24 cellular contexts compared by ENCODE assay signal in the genomic region with DNA sequence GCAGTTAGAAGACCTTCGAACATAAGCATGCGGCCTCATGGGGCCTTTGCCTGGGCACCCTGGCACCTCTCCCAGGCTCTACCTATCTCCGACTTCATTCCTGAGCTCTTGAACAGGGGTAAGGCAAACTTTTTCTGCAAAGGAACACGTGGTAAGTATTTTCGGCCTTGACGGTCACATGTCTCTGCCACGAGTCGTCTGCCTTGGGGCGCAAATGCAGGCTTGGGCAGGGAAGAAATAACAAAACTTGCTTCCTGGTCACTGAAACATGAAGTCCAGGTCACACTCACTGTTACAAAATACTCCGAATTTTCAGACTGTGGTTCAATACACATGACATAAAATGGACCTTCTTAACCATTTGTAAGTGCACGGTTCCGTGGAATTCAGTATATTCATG. TPM values are rescaled to one million over a fixed set of nuclear protein-coding genes. Genes with fewer than 3 reads are reported as not detected.
DNase-seq lines count a peak whose midpoint lies in the region; ATAC-seq and TF ChIP-seq lines count a peak whose summit lies in the region.
"Had no signal": no experiment of that assay in that cellular context is flagged by ENCODE, and none has a peak within 500 bp of the region (broad histone marks: within the 10 kb centered on the region; RNA-seq: fewer than 3 reads in every experiment).

No MANE protein-coding gene starts in this region.

- TF ChIP-seq POLR2A in heart left ventricle (IDR thresholded peaks at IDR 0.05) (no peak), esophagus muscularis mucosa (IDR thresholded peaks at IDR 0.05; ENCODE audit: low read depth) (no peak), thyroid gland (IDR thresholded peaks at IDR 0.05) (peak in 1 of 2 donors; percentile 10)

- no peaks in the 10 kb centered on the region for H3K36me3 Mint-ChIP-seq in activated naive CD4-positive, alpha-beta T cell treated with anti-CD3 and anti-CD28 coated beads, Interleukin-2, amount 10 ng/mL, durations not matched to agents 7 days and 5 days
- no peaks in the 10 kb centered on the region for H3K36me3 Mint-ChIP-seq in nephron progenitor cell (ENCODE audit: low read depth)
- no peaks in the 10 kb centered on the region for H3K36me3 Mint-ChIP-seq in activated CD8-positive, alpha-beta T cell treated with anti-CD3 and anti-CD28 coated beads for 36 hours (ENCODE audit: low read depth)
- H3K36me3 Mint-ChIP-seq: CD14-positive monocyte had no signal

- no peak for ATAC-seq in heart left ventricle
- no peak for ATAC-seq in omental fat pad (ENCODE audit: low FRiP score)
- no peak for ATAC-seq in activated CD8-positive, alpha-beta T cell treated with anti-CD3 and anti-CD28 coated beads for 36 hours
- ATAC-seq: Right ventricle myocardium inferior had no signal

- H3K9me3 ChIP-seq in heart left ventricle (peaks cover 0 to under 1% (median 0%) of the 10 kb centered on the region in 12 donors), esophagus muscularis mucosa (no peaks in the 10 kb centered on the region), thyroid gland (no peaks in the 10 kb centered on the region)
- H3K9me3 ChIP-seq: MG63 had no signal

- H3K4me3 Mint-ChIP-seq in activated naive CD4-positive, alpha-beta T cell treated with anti-CD3 and anti-CD28 coated beads, Interleukin-2, amount 10 ng/mL, durations not matched to agents 7 days and 5 days: no peak overlapping the region
- no peak overlapping the region for H3K4me3 Mint-ChIP-seq in nephron progenitor cell
- no peak overlapping the region for H3K4me3 Mint-ChIP-seq in activated CD8-positive, alpha-beta T cell treated with anti-CD3 and anti-CD28 coated beads for 36 hours

- no peak overlapping the region for H3K27ac ChIP-seq in heart left ventricle
- H3K27ac ChIP-seq in esophagus muscularis mucosa (replicated peaks in 1 of 4): no peak overlapping the region
- H3K27ac ChIP-seq in thyroid gland: peak overlapping the region; percentile 47 to 63 (median 50)

- H3K27me3 Mint-ChIP-seq in activated naive CD4-positive, alpha-beta T cell treated with anti-CD3 and anti-CD28 coated beads, Interleukin-2, amount 10 ng/mL, durations not matched to agents 7 days and 5 days: peaks cover 91% of the 10 kb centered on the region
- H3K27me3 Mint-ChIP-seq in nephron progenitor cell (ENCODE audit: low read depth, poor library complexity): peaks cover 65% of the 10 kb centered on the region
- H3K27me3 Mint-ChIP-seq in activated CD8-positive, alpha-beta T cell treated with anti-CD3 and anti-CD28 coated beads for 36 hours: peaks cover 15% of the 10 kb centered on the region

- POLR2A ChIA-PET in activated CD8-positive, alpha-beta T cell treated with anti-CD3 and anti-CD28 coated beads for 36 hours (lab: Charles Lee): no interaction called here

- 69 to 79% (median 73%) methylated on average over 12 of the region's 12 CpGs for WGBS in heart left ventricle, 4 donors
- WGBS in esophagus muscularis mucosa: 83% methylated on average over 12 of the region's 12 CpGs
- WGBS in thyroid gland, 2 donors: 50 to 59% methylated on average over 12 of the region's 12 CpGs

- H3K9me3 Mint-ChIP-seq in activated naive CD4-positive, alpha-beta T cell treated with anti-CD3 and anti-CD28 coated beads, Interleukin-2, amount 10 ng/mL, durations not matched to agents 7 days and 5 days: no peaks in the 10 kb centered on the region
- peaks cover 17% of the 10 kb centered on the region for H3K9me3 Mint-ChIP-seq in nephron progenitor cell
- no peaks in the 10 kb centered on the region for H3K9me3 Mint-ChIP-seq in activated CD8-positive, alpha-beta T cell treated with anti-CD3 and anti-CD28 coated beads for 36 hours

- H3K27me3 ChIP-seq in heart left ventricle (peaks cover 28 to 43% (median 34%) of the 10 kb centered on the region in 9 donors), esophagus muscularis mucosa (peaks cover 0 to 75% (median 31%) of the 10 kb centered on the region in 4 donors), thyroid gland (no peaks in the 10 kb centered on the region)

- CTCF ChIA-PET in activated naive CD4-positive, alpha-beta T cell treated with anti-CD3 and anti-CD28 coated beads, Interleukin-2, amount 10 ng/mL, durations not matched to agents 7 days and 5 days (lab: Charles Lee): no interaction called here
- CTCF ChIA-PET in activated CD8-positive, alpha-beta T cell treated with anti-CD3 and anti-CD28 coated beads for 36 hours (lab: Charles Lee): interaction anchor here (0.6 kb wide), 1 partner anchor 739 kb away, joined by 3 read pairs; no protein-coding TSS in a partner anchor

- peak; percentile 35 for DNase-seq in cardiac septum (ENCODE audit: low spot score)
- DNase-seq in heart left ventricle: no peak
- DNase-seq in esophagus muscularis mucosa (ENCODE audit: extremely low spot score): peak; percentile 87
- peak; percentile 5 for DNase-seq in omental fat pad (ENCODE audit: low spot score)
- DNase-seq in thyroid gland: peak; percentile 85
- no peak for DNase-seq in activated naive CD4-positive, alpha-beta T cell treated with anti-CD3 and anti-CD28 coated beads, Interleukin-2, amount 10 ng/mL, durations not matched to agents 7 days and 5 days
- no peak for DNase-seq in nephron progenitor cell
- no peak for DNase-seq in activated CD8-positive, alpha-beta T cell treated with anti-CD3 and anti-CD28 coated beads for 36 hours
- DNase-seq: EL, GF-D8, Kasumi-1, MG63, NCI-H1417, NCI-H1694 treated with DMSO at 0.1 percent for 48 hours, NCI-H2081 treated with DMSO at 0.1 percent for 48 hours, NCI-H2171 treated with DMSO at 0.1 percent for 48 hours, NCI-H526 had no signal

- TF ChIP-seq EP300 in esophagus muscularis mucosa (IDR thresholded peaks at IDR 0.05): no peak

- H3K4me1 ChIP-seq in heart left ventricle (peaks cover 0 to 25% (median 12%) of the 10 kb centered on the region in 12 donors), esophagus muscularis mucosa (peaks cover 16 to 26% (median 25%) of the 10 kb centered on the region in 4 donors), thyroid gland (peaks cover 7 to 35% of the 10 kb centered on the region in 2 donors)

- intact Hi-C loops in cardiac septum (cut with DNase I) (no loop called here), heart left ventricle (cut with DNase I) (no loop called here), esophagus muscularis mucosa (cut with DNase I) (no loop called here), thyroid gland (cut with DNase I) (no loop called here)
- intact Hi-C loops in activated CD8-positive, alpha-beta T cell treated with anti-CD3 and anti-CD28 coated beads for 36 hours (cut with micrococcal nuclease): no loop called here

- H3K27ac Mint-ChIP-seq in activated naive CD4-positive, alpha-beta T cell treated with anti-CD3 and anti-CD28 coated beads, Interleukin-2, amount 10 ng/mL, durations not matched to agents 7 days and 5 days: no peak overlapping the region
- H3K27ac Mint-ChIP-seq in nephron progenitor cell: no peak overlapping the region
- no peak overlapping the region for H3K27ac Mint-ChIP-seq in activated CD8-positive, alpha-beta T cell treated with anti-CD3 and anti-CD28 coated beads for 36 hours
- H3K27ac Mint-ChIP-seq: B cell had no signal

- no peaks in the 10 kb centered on the region for H3K36me3 ChIP-seq in heart left ventricle
- no peaks in the 10 kb centered on the region for H3K36me3 ChIP-seq in esophagus muscularis mucosa
- H3K36me3 ChIP-seq in thyroid gland: no peaks in the 10 kb centered on the region
- H3K36me3 ChIP-seq: MG63 had no signal

- H3K4me3 ChIP-seq in heart left ventricle: no peak overlapping the region
- H3K4me3 ChIP-seq in esophagus muscularis mucosa: no peak overlapping the region
- H3K4me3 ChIP-seq in thyroid gland (replicated peaks in 1 of 3): no peak overlapping the region
- H3K4me3 ChIP-seq: MG63 had no signal

- peaks cover 6% of the 10 kb centered on the region for H3K4me1 Mint-ChIP-seq in activated naive CD4-positive, alpha-beta T cell treated with anti-CD3 and anti-CD28 coated beads, Interleukin-2, amount 10 ng/mL, durations not matched to agents 7 days and 5 days
- peaks cover 4% of the 10 kb centered on the region for H3K4me1 Mint-ChIP-seq in nephron progenitor cell
- H3K4me1 Mint-ChIP-seq in activated CD8-positive, alpha-beta T cell treated with anti-CD3 and anti-CD28 coated beads for 36 hours (ENCODE audit: low read depth): peaks cover 7% of the 10 kb centered on the region

- TF ChIP-seq CTCF in heart left ventricle (IDR thresholded peaks at IDR 0.05): no peak
- TF ChIP-seq CTCF in esophagus muscularis mucosa (IDR thresholded peaks at IDR 0.05): no peak
- no peak for TF ChIP-seq CTCF in omental fat pad (IDR thresholded peaks at IDR 0.05)
- TF ChIP-seq CTCF in thyroid gland (IDR thresholded peaks at IDR 0.05): no peak
- TF ChIP-seq CTCF in nephron progenitor cell (IDR thresholded peaks at IDR 0.05): no peak
- TF ChIP-seq CTCF in activated CD8-positive, alpha-beta T cell treated with anti-CD3 and anti-CD28 coated beads for 36 hours (IDR thresholded peaks at IDR 0.05): no peak

RNA-seq across cellular contexts. Expression of a gene that starts 3.4 kb away (rescaled TPM):
- total RNA-seq in cardiac septum (not detected), heart left ventricle (1 to 10 TPM in 1 of 9 donors, under 1 TPM in 2, not detected in 6; 0.33 to 2.3 (median 0.54) TPM), esophagus muscularis mucosa (under 1 TPM in 3 of 4 donors, not detected in 1; 0.32 to 0.83 (median 0.42) TPM), omental fat pad (1 to 10 TPM in 1 of 4 donors, under 1 TPM in 1, not detected in 2; 0.24 to 2.6 TPM), thyroid gland (1 to 10 TPM in 1 of 4 donors, under 1 TPM in 3; 0.46 to 2.9 (median 0.66) TPM)
- under 1 TPM in 1 of 2 donors, not detected in 1; 0.07 TPM for polyA plus RNA-seq in heart left ventricle
- 1 to 10 TPM; 2.7 to 3.4 TPM for total RNA-seq in activated CD8-positive, alpha-beta T cell treated with anti-CD3 and anti-CD28 coated beads for 36 hours
- total RNA-seq: A172, H4, OCI-LY7 had no signal
- polyA plus RNA-seq: AG04450 had no signal

RNA-seq across cellular contexts. Expression of a gene that starts 27.9 kb away (rescaled TPM):
- total RNA-seq in cardiac septum (23.2 TPM), heart left ventricle (10 to 100 TPM in 8 of 9 donors, 1 to 10 TPM in 1; 4.8 to 41.2 (median 29.9) TPM), esophagus muscularis mucosa (1 to 10 TPM in 1 of 4 donors, under 1 TPM in 2, not detected in 1; 0.29 to 1.2 (median 0.83) TPM), omental fat pad (1 to 10 TPM; 1.1 to 2.8 (median 1.2) TPM), thyroid gland (under 1 TPM; 0.15 to 0.67 (median 0.45) TPM)
- polyA plus RNA-seq in heart left ventricle: 10 to 100 TPM in 1 of 2 donors, 1 to 10 TPM in 1; 5.1 to 34.6 TPM
- 1 to 10 TPM; 2.1 to 2.2 TPM for total RNA-seq in activated CD8-positive, alpha-beta T cell treated with anti-CD3 and anti-CD28 coated beads for 36 hours
- polyA plus RNA-seq: AG04450 had no signal

RNA-seq across cellular contexts. Expression of a gene that starts 28.0 kb away (rescaled TPM):
- total RNA-seq in cardiac septum: 26.2 TPM
- 10 to 100 TPM in 7 of 9 donors, 1 to 10 TPM in 2; 9.5 to 29.5 (median 19.2) TPM for total RNA-seq in heart left ventricle
- 10 to 100 TPM in 1 of 2 donors, 1 to 10 TPM in 1; 3.5 to 15.5 TPM for polyA plus RNA-seq in heart left ventricle
- 1 to 10 TPM in 2 of 4 donors, under 1 TPM in 1, not detected in 1; 0.52 to 3.5 (median 1.2) TPM for total RNA-seq in esophagus muscularis mucosa
- total RNA-seq in omental fat pad: 1 to 10 TPM in 3 of 4 donors, under 1 TPM in 1; 0.19 to 6.4 (median 2.7) TPM
- under 1 TPM in 2 of 4 donors, not detected in 2; 0.33 to 0.45 TPM for total RNA-seq in thyroid gland
- total RNA-seq in activated CD8-positive, alpha-beta T cell treated with anti-CD3 and anti-CD28 coated beads for 36 hours: 1 to 10 TPM; 3.1 to 4.9 TPM

Comparison
In these comparisons a context has a peak if more than half of its experiments do, and no peak if none do; other contexts are left out.
1. DNase-seq: peak in cardiac septum (single experiment), esophagus muscularis mucosa (single experiment), omental fat pad (single experiment) and thyroid gland (2 of 2); none in heart left ventricle (0 of 5), activated naive CD4-positive, alpha-beta T cell treated with anti-CD3 and anti-CD28 coated beads, Interleukin-2, amount 10 ng/mL, durations not matched to agents 7 days and 5 days (single experiment), nephron progenitor cell (single experiment) and activated CD8-positive, alpha-beta T cell treated with anti-CD3 and anti-CD28 coated beads for 36 hours (single experiment).
2. H3K27ac ChIP-seq: peak in thyroid gland (3 of 3); none in heart left ventricle (0 of 12) and esophagus muscularis mucosa (0 of 4).